In genomic region chr20:40414843-40415615, GRCh38 we compare ENCODE assay signal across 17 cellular contexts.
DNase-seq lines count a peak whose midpoint lies in the region; ATAC-seq and TF ChIP-seq lines count a peak whose summit lies in the region.
"Had no signal": no experiment of that assay in that cellular context is flagged by ENCODE, and none has a peak within 500 bp of the region (broad histone marks: within the 10 kb centered on the region; RNA-seq: fewer than 3 reads in every experiment).

No MANE protein-coding gene starts in this region.

- peaks cover 9% of the 10 kb centered on the region for H3K9me3 Mint-ChIP-seq in MCF 10A (ENCODE audit: unreplicated experiment)

- no peak overlapping the region for H3K4me3 ChIP-seq in right lobe of liver
- H3K4me3 ChIP-seq: SK-N-MC had no signal

- no peaks in the 10 kb centered on the region for H3K27me3 Mint-ChIP-seq in MCF 10A (ENCODE audit: insufficient read depth, unreplicated experiment)
- H3K27me3 Mint-ChIP-seq: activated CD8-positive, alpha-beta memory T cell treated with anti-CD3 and anti-CD28 coated beads, Interleukin-2, amount 10 ng/mL, durations not matched to agents 7 days and 5 days had no signal

- intact Hi-C loops in MCF 10A (cut with micrococcal nuclease) (no loop called here), right lobe of liver (cut with DNase I) (no loop called here)

- H3K4me1 ChIP-seq in right lobe of liver, result no peaks in the 10 kb centered on the region

- no peak overlapping the region for H3K27ac ChIP-seq in right lobe of liver
- H3K27ac ChIP-seq: KMS-11, SK-N-MC had no signal

- no peak overlapping the region for H3K27ac Mint-ChIP-seq in MCF 10A (ENCODE audit: low read depth, unreplicated experiment)
- H3K27ac Mint-ChIP-seq: activated CD8-positive, alpha-beta memory T cell treated with anti-CD3 and anti-CD28 coated beads, Interleukin-2, amount 10 ng/mL, durations not matched to agents 7 days and 5 days had no signal

- ATAC-seq in right lobe of liver (peak; percentile 70 to 98 (median 78)), HG02938 (IDR thresholded peaks at IDR 0.05; ENCODE audit: unreplicated experiment) (no peak), HG03097 (IDR thresholded peaks at IDR 0.05; ENCODE audit: low FRiP score, unreplicated experiment) (no peak), HG02852 (IDR thresholded peaks at IDR 0.05; ENCODE audit: unreplicated experiment) (no peak)
- ATAC-seq: activated CD8-positive, alpha-beta memory T cell treated with anti-CD3 and anti-CD28 coated beads, Interleukin-2, amount 10 ng/mL, durations not matched to agents 7 days and 5 days had no signal

- peaks cover 18% of the 10 kb centered on the region for H3K4me1 Mint-ChIP-seq in MCF 10A (ENCODE audit: insufficient read depth, unreplicated experiment)
- H3K4me1 Mint-ChIP-seq: activated CD8-positive, alpha-beta memory T cell treated with anti-CD3 and anti-CD28 coated beads, Interleukin-2, amount 10 ng/mL, durations not matched to agents 7 days and 5 days had no signal

- no peak overlapping the region for H3K4me3 Mint-ChIP-seq in MCF 10A (ENCODE audit: unreplicated experiment)
- H3K4me3 Mint-ChIP-seq: activated CD8-positive, alpha-beta memory T cell treated with anti-CD3 and anti-CD28 coated beads, Interleukin-2, amount 10 ng/mL, durations not matched to agents 7 days and 5 days had no signal

- POLR2A ChIA-PET in MCF 10A (lab: Yijun Ruan, JAX), result interaction anchor here (1.2 kb wide), 1 partner anchor 9 kb away, joined by 5 read pairs; no protein-coding TSS in a partner anchor

- TF ChIP-seq CTCF in MCF 10A (IDR thresholded peaks at IDR 0.05; ENCODE audit: unreplicated experiment), result no peak
- no peak for TF ChIP-seq CTCF in right lobe of liver (IDR thresholded peaks at IDR 0.05)

- no peaks in the 10 kb centered on the region for H3K36me3 Mint-ChIP-seq in MCF 10A (ENCODE audit: insufficient read depth, unreplicated experiment)
- H3K36me3 Mint-ChIP-seq: activated CD8-positive, alpha-beta memory T cell treated with anti-CD3 and anti-CD28 coated beads, Interleukin-2, amount 10 ng/mL, durations not matched to agents 7 days and 5 days had no signal

- WGBS in right lobe of liver (ENCODE audit: insufficient coverage, low coverage, low lambda C conversion rate, missing lambda C conversion rate), result 61% methylated on average over 5 of the region's 5 CpGs

- CTCF ChIA-PET in MCF 10A (lab: Yijun Ruan, JAX), result interaction anchor here (0.6 to 1.3 kb wide), 4 partner anchors 9 to 874 kb away, joined by 3 to 4 read pairs (median 4); no protein-coding TSS in a partner anchor

- H3K36me3 ChIP-seq in right lobe of liver, result no peaks in the 10 kb centered on the region

- BruUV-seq in MCF 10A (replicated peaks; lab: Mats Ljungman, UMichigan), result TSS peak; percentile 42

- H3K27me3 ChIP-seq in right lobe of liver, result no peaks in the 10 kb centered on the region

- no peak for TF ChIP-seq POLR2A in right lobe of liver (IDR thresholded peaks at IDR 0.05)

- peaks cover 0 to 4% (median 0%) of the 10 kb centered on the region in 4 donors for H3K9me3 ChIP-seq in right lobe of liver

- DNase-seq in DMS153 (lab: John Stamatoyannopoulos, UW) (peak; percentile 93), NCI-H2029 (lab: John Stamatoyannopoulos, UW) (peak; percentile 83), MCF 10A (ENCODE audit: unreplicated experiment) (no peak), right lobe of liver (peak in 1 of 3 donors; percentile 37)
- no peak for DNase-seq in activated naive CD4-positive, alpha-beta T cell (lab: John Stamatoyannopoulos, UW)
- DNase-seq: activated CD8-positive, alpha-beta memory T cell treated with anti-CD3 and anti-CD28 coated beads, Interleukin-2, amount 10 ng/mL, durations not matched to agents 7 days and 5 days; activated effector memory CD4-positive, alpha-beta T cell treated with anti-CD3 and anti-CD28 coated beads, Interleukin-2, amount 50 U/mL, for 16 hours; anterior cingulate cortex; GDM1; NCI-H1436 treated with DMSO at 0.1 percent for 48 hours; stimulated activated CD4-positive, alpha-beta T cell treated with anti-CD3 and anti-CD28 coated beads, Interleukin-2, amount 100 ng/mL, for 24 hours; T1000 had no signal

Comparison
In these comparisons a context has a peak if more than half of its experiments do, and no peak if none do; other contexts are left out.
1. DNase-seq: peak in DMS153 (single experiment) and NCI-H2029 (single experiment); none in MCF 10A (single experiment) and activated naive CD4-positive, alpha-beta T cell (0 of 4).
2. ATAC-seq: peak in right lobe of liver (4 of 4); none in HG02938 (single experiment), HG03097 (single experiment) and HG02852 (single experiment).